Comparison of ENCODE assay signal across 8 cellular contexts in genomic region chr20:59042151-59042795, GRCh38. TPM values are rescaled to one million over a fixed set of nuclear protein-coding genes. Genes with fewer than 3 reads are reported as not detected.
DNase-seq lines count a peak whose midpoint lies in the region; ATAC-seq and TF ChIP-seq lines count a peak whose summit lies in the region.

Gene PRELID3B (minus strand): TSS chr20:59042786. CDS start chr20:59042730, 56 bp downstream.

- DNase-seq in BE2C (no peak), RPMI8226 (peak; percentile 36), dermis microvascular lymphatic vessel endothelial cell (ENCODE audit: low read depth in 2 of 2) (peak in 1 of 2 donors; percentile 23), lower lobe of right lung (no peak), tibial artery (peak; percentile 31 to 70), globus pallidus (ENCODE audit: low spot score) (no peak)

- H3K9me3 ChIP-seq in BE2C = no peaks in the 10 kb centered on the region
- no peaks in the 10 kb centered on the region for H3K9me3 ChIP-seq in lower lobe of right lung
- H3K9me3 ChIP-seq in tibial artery = no peaks in the 10 kb centered on the region

- H3K36me3 ChIP-seq in BE2C (peaks cover 26% of the 10 kb centered on the region), lower lobe of right lung (peaks cover 11% of the 10 kb centered on the region), tibial artery (peaks cover 9 to 14% (median 11%) of the 10 kb centered on the region in 3 donors)

- H3K4me1 ChIP-seq in BE2C (peaks cover 9% of the 10 kb centered on the region), lower lobe of right lung (peaks cover 35% of the 10 kb centered on the region), tibial artery (peaks cover 0 to 33% (median 17%) of the 10 kb centered on the region in 4 donors)

- no peak for TF ChIP-seq CTCF in BE2C (IDR thresholded peaks at IDR 0.05; ENCODE audit: low read depth, low read length)
- peak; percentile 5 for TF ChIP-seq CTCF in lower lobe of right lung (IDR thresholded peaks at IDR 0.05)
- TF ChIP-seq CTCF in tibial artery (IDR thresholded peaks at IDR 0.05) = no peak

- intact Hi-C loops in lower lobe of right lung (cut with DNase I) (no loop called here), tibial artery (cut with DNase I; ENCODE audit: low total_unique reads) (no loop called here)

- peak within 1 kb of the TSS; percentile 79 for H3K4me3 ChIP-seq in BE2C (ENCODE audit: low read depth, low read length)
- peak within 1 kb of the TSS; percentile 93 for H3K4me3 ChIP-seq in lower lobe of right lung
- H3K4me3 ChIP-seq in tibial artery = peak within 1 kb of the TSS; percentile 70 to 78

- H3K27me3 ChIP-seq in BE2C = no peaks in the 10 kb centered on the region
- H3K27me3 ChIP-seq in lower lobe of right lung (ENCODE audit: low read depth) = no peaks in the 10 kb centered on the region
- H3K27me3 ChIP-seq in tibial artery = no peaks in the 10 kb centered on the region

- peak within 1 kb of the TSS; percentile 87 for H3K27ac ChIP-seq in lower lobe of right lung
- peak within 1 kb of the TSS; percentile 73 to 76 for H3K27ac ChIP-seq in tibial artery

- peak; percentile 14 for ATAC-seq in GM18517 (IDR thresholded peaks at IDR 0.05; ENCODE audit: unreplicated experiment)
- peak; percentile 34 for ATAC-seq in HG02973 (IDR thresholded peaks at IDR 0.05; ENCODE audit: unreplicated experiment)
- peak; percentile 60 to 64 for ATAC-seq in lower lobe of right lung

RNA-seq across cellular contexts. Expression of gene PRELID3B, which starts in this region (rescaled TPM):
- 104 TPM for polyA plus RNA-seq in BE2C (2012; ENCODE audit: insufficient read depth, insufficient read length, low read depth)
- total RNA-seq in dermis microvascular lymphatic vessel endothelial cell = 66.8 and 93.3 TPM in 2 replicates
- 43.0 TPM for total RNA-seq in lower lobe of right lung

Comparison
In these comparisons a context has a peak if more than half of its experiments do, and no peak if none do; other contexts are left out.
1. DNase-seq: peak in RPMI8226 (single experiment) and tibial artery (2 of 2); none in BE2C (single experiment), lower lobe of right lung (single experiment) and globus pallidus (single experiment).
2. Peak in every context shown above with its lines, with median percentiles within 50 percentile points of each other: H3K4me3 ChIP-seq and ATAC-seq.